19 cellular contexts compared by ENCODE assay signal in genomic region chr10:56605043-56605442, GRCh38.
DNase-seq lines count a peak whose midpoint lies in the region; ATAC-seq and TF ChIP-seq lines count a peak whose summit lies in the region.
"Had no signal": no experiment of that assay in that cellular context is flagged by ENCODE, and none has a peak within 500 bp of the region (broad histone marks: within the 10 kb centered on the region; RNA-seq: fewer than 3 reads in every experiment).

No MANE protein-coding gene starts in this region.

- no peak overlapping the region for H3K14ac ChIP-seq in neuronal stem cell (ENCODE audit: low read length)

- H3K79me1 ChIP-seq in neuronal stem cell (ENCODE audit: low read depth, low read length) = no peaks in the 10 kb centered on the region

- no peak overlapping the region for H3K4me2 ChIP-seq in neuronal stem cell (ENCODE audit: insufficient read depth, low read length, poor library complexity, severe bottlenecking)

- no peaks in the 10 kb centered on the region for H3K9me3 ChIP-seq in neuronal stem cell (replicated peaks in 1 of 2; ENCODE audit: control insufficient read depth in 2 of 2, insufficient read depth in 1 of 2, low read depth in 1 of 2, low read length in 2 of 2)
- H3K9me3 ChIP-seq: BE2C, Peyer's patch, right atrium auricular region, thoracic aorta had no signal

- H3K27me3 ChIP-seq in neuronal stem cell (ENCODE audit: control insufficient read depth in 3 of 3, insufficient read depth in 3 of 3, low read depth in 1 of 3, low read length in 3 of 3) = no peaks in the 10 kb centered on the region
- no peaks in the 10 kb centered on the region for H3K27me3 ChIP-seq in foreskin keratinocyte
- H3K27me3 ChIP-seq: BE2C, right atrium auricular region had no signal

- H2AFZ ChIP-seq in neuronal stem cell (ENCODE audit: low read length) = peak overlapping the region; percentile 82

- no peaks in the 10 kb centered on the region for H3K4me1 ChIP-seq in neuronal stem cell (ENCODE audit: control insufficient read depth in 2 of 2, insufficient read depth in 1 of 2, low read depth in 1 of 2, low read length in 2 of 2)
- H3K4me1 ChIP-seq in foreskin keratinocyte = no peaks in the 10 kb centered on the region
- H3K4me1 ChIP-seq: BE2C, Peyer's patch, right atrium auricular region had no signal

- ATAC-seq in HG02588 (IDR thresholded peaks at IDR 0.05; ENCODE audit: unreplicated experiment) (peak; percentile 59), foreskin keratinocyte (no peak)
- ATAC-seq: left lobe of liver had no signal

- no peak overlapping the region for H2BK15ac ChIP-seq in neuronal stem cell (ENCODE audit: low read length)

- no peak for TF ChIP-seq CTCF in foreskin keratinocyte (conservative IDR thresholded peaks at IDR 0.05)

- H3K23ac ChIP-seq in neuronal stem cell (ENCODE audit: low read depth, low read length, poor library complexity) = no peak overlapping the region

- peak; percentile 19 for DNase-seq in NCI-H748 treated with DMSO at 0.1 percent for 48 hours (lab: John Stamatoyannopoulos, UW)
- peak; percentile 60 for DNase-seq in ecto neural progenitor cell (ENCODE audit: low spot score)
- no peak for DNase-seq in neuronal stem cell (ENCODE audit: low spot score)
- no peak for DNase-seq in foreskin keratinocyte
- DNase-seq in SW 1271 (lab: John Stamatoyannopoulos, UW) = no peak
- no peak for DNase-seq in activated T-cell treated with anti-CD3 and anti-CD28 coated beads for 4 hours
- DNase-seq in T1000 (lab: John Stamatoyannopoulos, UW) = no peak
- DNase-seq: activated CD4-positive, CD25-positive, alpha-beta regulatory T cell treated with anti-CD3 and anti-CD28 coated beads, Interleukin-2, amount 50 U/mL, for 72 hours; activated naive CD8-positive, alpha-beta T cell treated with anti-CD3 and anti-CD28 coated beads, Interleukin-2, amount 10 ng/mL, durations not matched to agents 7 days and 5 days; BE2C; central memory CD4-positive, alpha-beta T cell; DMS53; NCI-H1694 treated with DMSO at 0.1 percent for 48 hours; Peyer's patch; stimulated activated CD4-positive, alpha-beta T cell treated with anti-CD3 and anti-CD28 coated beads, Interleukin-2, amount 100 ng/mL, for 24 hours had no signal

- H3K4me3 ChIP-seq in neuronal stem cell (ENCODE audit: low read length in 2 of 2) = no peak overlapping the region
- H3K4me3 ChIP-seq: Peyer's patch, right atrium auricular region, thoracic aorta had no signal

- H2BK5ac ChIP-seq in neuronal stem cell (ENCODE audit: low read length) = no peak overlapping the region

- H3K9ac ChIP-seq in neuronal stem cell (ENCODE audit: low read depth, low read length, poor library complexity) = no peak overlapping the region

- H4K8ac ChIP-seq in neuronal stem cell (ENCODE audit: low read depth, low read length) = no peak overlapping the region

- H4K91ac ChIP-seq in neuronal stem cell (ENCODE audit: low read depth, low read length, poor library complexity) = no peak overlapping the region

- H3K27ac ChIP-seq in neuronal stem cell (replicated peaks; ENCODE audit: low read length) (no peak overlapping the region), foreskin keratinocyte (no peak overlapping the region)
- H3K27ac ChIP-seq: Peyer's patch, right atrium auricular region, thoracic aorta had no signal

- H2AK5ac ChIP-seq in neuronal stem cell (ENCODE audit: low read depth, low read length) = no peak overlapping the region

- no peaks in the 10 kb centered on the region for H3K36me3 ChIP-seq in neuronal stem cell (replicated peaks in 1 of 2; ENCODE audit: control insufficient read depth in 2 of 2, insufficient read depth in 2 of 2, low read length in 2 of 2)
- H3K36me3 ChIP-seq: BE2C, Peyer's patch, right atrium auricular region, thoracic aorta had no signal

- no peak overlapping the region for H3K4ac ChIP-seq in neuronal stem cell (ENCODE audit: low read length)

- no peak overlapping the region for H3K18ac ChIP-seq in neuronal stem cell (ENCODE audit: low read length)

- no CpG with 5 or more reads among the region's 8 CpGs for WGBS in neuronal stem cell (ENCODE audit: extremely low coverage in 2 of 2, insufficient read length in 2 of 2, insufficient replicate concordance in 1 of 2), 2 donors

- no peak overlapping the region for H2BK120ac ChIP-seq in neuronal stem cell (ENCODE audit: low read depth, low read length)

- no peak overlapping the region for H2BK12ac ChIP-seq in neuronal stem cell (ENCODE audit: low read length)

Comparison
In these comparisons a context has a peak if more than half of its experiments do, and no peak if none do; other contexts are left out.
1. DNase-seq: peak in NCI-H748 treated with DMSO at 0.1 percent for 48 hours (single experiment) and ecto neural progenitor cell (single experiment); none in neuronal stem cell (single experiment), foreskin keratinocyte (0 of 2), SW 1271 (0 of 2), activated T-cell treated with anti-CD3 and anti-CD28 coated beads for 4 hours (single experiment) and T1000 (single experiment).